20 cellular contexts compared by ENCODE assay signal in the genomic region with DNA sequence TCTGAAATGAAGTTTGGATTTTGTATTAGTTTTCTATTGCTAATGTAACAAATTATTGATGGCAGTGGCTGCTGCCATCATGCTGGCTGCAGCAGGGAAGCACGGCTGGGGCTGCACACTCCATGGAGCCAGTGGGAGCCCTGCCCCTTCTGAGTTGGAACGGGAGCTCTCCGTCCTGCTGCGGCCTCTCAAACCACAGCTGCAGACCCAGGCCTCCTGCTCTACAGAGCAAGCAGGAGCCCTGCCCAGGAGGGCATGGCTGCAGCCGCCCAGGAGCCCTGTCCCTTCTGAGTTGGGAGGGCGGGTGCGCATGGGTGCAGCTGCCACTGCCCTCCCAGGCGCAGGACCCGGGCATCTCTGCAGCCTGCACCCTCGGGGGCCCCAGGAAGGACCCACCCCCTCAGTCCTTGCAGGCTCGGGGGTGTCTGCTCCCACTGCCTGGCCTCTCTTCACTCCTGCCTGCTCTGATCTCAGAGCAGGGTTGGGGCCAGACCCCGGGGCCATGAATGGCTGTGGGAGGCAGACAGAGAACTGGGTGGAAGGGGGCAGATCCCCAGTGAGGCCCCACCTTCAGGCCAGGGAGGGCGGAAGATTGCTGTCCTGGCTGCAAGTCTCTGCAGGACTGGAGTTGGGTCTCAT. TPM values are rescaled to one million over a fixed set of nuclear protein-coding genes. Genes with fewer than 3 reads are reported as not detected.
A peak's percentile ranks its signal among the peaks of the same experiment; 100 is the strongest.
DNase-seq lines count a peak whose midpoint lies in the region; ATAC-seq and TF ChIP-seq lines count a peak whose summit lies in the region.
"Had no signal": no experiment of that assay in that cellular context is flagged by ENCODE, and none has a peak within 500 bp of the region (broad histone marks: within the 10 kb centered on the region; RNA-seq: fewer than 3 reads in every experiment).

No MANE protein-coding gene starts in this region.

- H3K4me3 ChIP-seq in right atrium auricular region (no peak overlapping the region), neuronal stem cell (ENCODE audit: low read length in 2 of 2) (no peak overlapping the region), upper lobe of right lung (no peak overlapping the region), PC-9 (no peak overlapping the region), HAP-1 (no peak overlapping the region)
- H3K4me3 ChIP-seq: BLaER1, GM23338 had no signal

- H3K18ac ChIP-seq in neuronal stem cell (ENCODE audit: low read length): peak overlapping the region; percentile 75

- H3K4me2 ChIP-seq in neuronal stem cell (ENCODE audit: insufficient read depth, low read length, poor library complexity, severe bottlenecking) (no peak overlapping the region), PC-9 (no peak overlapping the region)
- H3K4me2 ChIP-seq: BLaER1, GM23338 had no signal

- intact Hi-C loops in Right ventricle myocardium inferior (cut with DNase I): no loop called here
- intact Hi-C loops in upper lobe of right lung (cut with DNase I): no loop called here
- intact Hi-C loops in PC-9 (cut with micrococcal nuclease; ENCODE audit: unreplicated experiment): no loop called here

- H3K79me2 ChIP-seq in PC-9 (ENCODE audit: low read depth): no peaks in the 10 kb centered on the region

- H3K9me3 Mint-ChIP-seq in stimulated activated memory B cell treated with anti-CD40 and anti-IgM and Interleukin-4, amounts not matched to agents 10 μg/mL and 1 μg/mL and 100 μg/mL, for 72 hours: no peaks in the 10 kb centered on the region

- H3K27ac ChIP-seq in right atrium auricular region: no peak overlapping the region
- no peak overlapping the region for H3K27ac ChIP-seq in neuronal stem cell (replicated peaks; ENCODE audit: low read length)
- H3K27ac ChIP-seq in upper lobe of right lung: no peak overlapping the region
- H3K27ac ChIP-seq in PC-9: no peak overlapping the region
- H3K27ac ChIP-seq: 22Rv1, BLaER1, C4-2B had no signal

- H3K27me3 Mint-ChIP-seq in stimulated activated memory B cell treated with anti-CD40 and anti-IgM and Interleukin-4, amounts not matched to agents 10 μg/mL and 1 μg/mL and 100 μg/mL, for 72 hours: peaks cover 9% of the 10 kb centered on the region

- peak; percentile 53 for DNase-seq in Right ventricle myocardium inferior (ENCODE audit: missing footprints)
- no peak for DNase-seq in right atrium auricular region (ENCODE audit: low spot score)
- no peak for DNase-seq in neuronal stem cell (ENCODE audit: low spot score)
- no peak for DNase-seq in upper lobe of right lung
- no peak for DNase-seq in PC-9
- no peak for DNase-seq in HAP-1 (ENCODE audit: low spot score in 2 of 2)
- DNase-seq: Caco-2; CD4-positive, CD25-positive, alpha-beta regulatory T cell; CD8-positive, alpha-beta T cell; DMS153; DND-41; H9; HFFc6 had no signal

- peak overlapping the region; percentile 74 for H2AK5ac ChIP-seq in neuronal stem cell (ENCODE audit: low read depth, low read length)

- in situ Hi-C loops in HAP-1 (cut with MboI; ENCODE audit: low sequenced_read_pairs): no loop called here

- ATAC-seq in Right ventricle myocardium inferior (no peak), upper lobe of right lung (peak; percentile 32), GM18873 (IDR thresholded peaks at IDR 0.05; ENCODE audit: low FRiP score, unreplicated experiment) (no peak)
- ATAC-seq in stimulated activated memory B cell treated with anti-CD40 and anti-IgM and Interleukin-4, amounts not matched to agents 10 μg/mL and 1 μg/mL and 100 μg/mL, for 72 hours: peak; percentile 25
- ATAC-seq: CD8-positive, alpha-beta T cell had no signal

- POLR2A ChIA-PET in PC-9 (lab: Charles Lee; ENCODE audit: unreplicated experiment): no interaction called here

- H3K14ac ChIP-seq in neuronal stem cell (ENCODE audit: low read length): no peak overlapping the region

- H2BK12ac ChIP-seq in neuronal stem cell (ENCODE audit: low read length): no peak overlapping the region

- TF ChIP-seq CTCF in right atrium auricular region (IDR thresholded peaks at IDR 0.05) (no peak), upper lobe of right lung (IDR thresholded peaks at IDR 0.05) (no peak), PC-9 (conservative IDR thresholded peaks at IDR 0.05) (no peak)

- H4K8ac ChIP-seq in neuronal stem cell (ENCODE audit: low read depth, low read length): peak overlapping the region; percentile 23

- H3K27me3 ChIP-seq in right atrium auricular region (no peaks in the 10 kb centered on the region), neuronal stem cell (ENCODE audit: control insufficient read depth in 3 of 3, insufficient read depth in 3 of 3, low read depth in 1 of 3, low read length in 3 of 3) (peaks cover 0 to 1% (median 0%) of the 10 kb centered on the region in 3 experiments), upper lobe of right lung (no peaks in the 10 kb centered on the region), PC-9 (ENCODE audit: insufficient read depth, low read depth) (no peaks in the 10 kb centered on the region), HAP-1 (ENCODE audit: low read depth) (no peaks in the 10 kb centered on the region)
- H3K27me3 ChIP-seq: BLaER1 had no signal

- peak overlapping the region; percentile 38 for H3K4ac ChIP-seq in neuronal stem cell (ENCODE audit: low read length)

- H3K9ac ChIP-seq in neuronal stem cell (ENCODE audit: low read depth, low read length, poor library complexity): no peak overlapping the region
- H3K9ac ChIP-seq: BLaER1 had no signal

- CTCF ChIA-PET in PC-9 (lab: Charles Lee): no interaction called here

- no peaks in the 10 kb centered on the region for H4K20me1 ChIP-seq in PC-9 (ENCODE audit: insufficient read depth)
- H4K20me1 ChIP-seq: BLaER1 had no signal

- no peak overlapping the region for H3K4me3 Mint-ChIP-seq in stimulated activated memory B cell treated with anti-CD40 and anti-IgM and Interleukin-4, amounts not matched to agents 10 μg/mL and 1 μg/mL and 100 μg/mL, for 72 hours
- H3K4me3 Mint-ChIP-seq: B cell; CD4-positive, CD25-positive, alpha-beta regulatory T cell; CD8-positive, alpha-beta T cell; GM23338; H9; HFFc6 had no signal

- no peak overlapping the region for H2BK5ac ChIP-seq in neuronal stem cell (ENCODE audit: low read length)

- H3K36me3 Mint-ChIP-seq in stimulated activated memory B cell treated with anti-CD40 and anti-IgM and Interleukin-4, amounts not matched to agents 10 μg/mL and 1 μg/mL and 100 μg/mL, for 72 hours: no peaks in the 10 kb centered on the region
- H3K36me3 Mint-ChIP-seq: CD4-positive, CD25-positive, alpha-beta regulatory T cell; CD8-positive, alpha-beta T cell had no signal

- H3K23ac ChIP-seq in neuronal stem cell (ENCODE audit: low read depth, low read length, poor library complexity): peak overlapping the region; percentile 13

- H3K27ac Mint-ChIP-seq in stimulated activated memory B cell treated with anti-CD40 and anti-IgM and Interleukin-4, amounts not matched to agents 10 μg/mL and 1 μg/mL and 100 μg/mL, for 72 hours: no peak overlapping the region
- H3K27ac Mint-ChIP-seq: B cell; CD8-positive, alpha-beta T cell; GM23338; HFFc6 had no signal

- H4K91ac ChIP-seq in neuronal stem cell (ENCODE audit: low read depth, low read length, poor library complexity): no peak overlapping the region

- H3K36me3 ChIP-seq in right atrium auricular region: no peaks in the 10 kb centered on the region
- H3K36me3 ChIP-seq in neuronal stem cell (replicated peaks in 1 of 2; ENCODE audit: control insufficient read depth in 2 of 2, insufficient read depth in 2 of 2, low read length in 2 of 2): no peaks in the 10 kb centered on the region
- no peaks in the 10 kb centered on the region for H3K36me3 ChIP-seq in upper lobe of right lung
- H3K36me3 ChIP-seq in PC-9 (ENCODE audit: low read depth): no peaks in the 10 kb centered on the region
- no peaks in the 10 kb centered on the region for H3K36me3 ChIP-seq in HAP-1 (replicated peaks)
- H3K36me3 ChIP-seq: BLaER1 had no signal

- H3K9me2 ChIP-seq in PC-9 (ENCODE audit: insufficient read depth): no peaks in the 10 kb centered on the region

- H3K4me1 ChIP-seq in right atrium auricular region: no peaks in the 10 kb centered on the region
- H3K4me1 ChIP-seq in neuronal stem cell (ENCODE audit: control insufficient read depth in 2 of 2, insufficient read depth in 1 of 2, low read depth in 1 of 2, low read length in 2 of 2): peaks cover 0 to 4% of the 10 kb centered on the region in 2 donors
- no peaks in the 10 kb centered on the region for H3K4me1 ChIP-seq in upper lobe of right lung
- no peaks in the 10 kb centered on the region for H3K4me1 ChIP-seq in PC-9 (replicated peaks; ENCODE audit: insufficient read depth)
- H3K4me1 ChIP-seq in HAP-1: peaks cover 14% of the 10 kb centered on the region
- H3K4me1 ChIP-seq: BLaER1, Caco-2 had no signal

- no peaks in the 10 kb centered on the region for H3K4me1 Mint-ChIP-seq in stimulated activated memory B cell treated with anti-CD40 and anti-IgM and Interleukin-4, amounts not matched to agents 10 μg/mL and 1 μg/mL and 100 μg/mL, for 72 hours
- H3K4me1 Mint-ChIP-seq: B cell; CD4-positive, CD25-positive, alpha-beta regulatory T cell had no signal

- no TSS peak for BruUV-seq in PC-9 (replicated peaks; lab: Mats Ljungman, UMichigan)

- H3K9me3 ChIP-seq in right atrium auricular region (peaks cover 0 to 3% of the 10 kb centered on the region in 2 donors), neuronal stem cell (replicated peaks in 1 of 2; ENCODE audit: control insufficient read depth in 2 of 2, insufficient read depth in 1 of 2, low read depth in 1 of 2, low read length in 2 of 2) (no peaks in the 10 kb centered on the region), upper lobe of right lung (no peaks in the 10 kb centered on the region), PC-9 (ENCODE audit: insufficient read depth, low read depth) (no peaks in the 10 kb centered on the region), HAP-1 (no peaks in the 10 kb centered on the region; the same call in 1 of the 2 replicates)
- H3K9me3 ChIP-seq: Caco-2 had no signal

- no CpG with 5 or more reads among the region's 13 CpGs for WGBS in neuronal stem cell (ENCODE audit: extremely low coverage in 2 of 2, insufficient read length in 2 of 2, insufficient replicate concordance in 1 of 2), 2 donors

- H3F3A ChIP-seq in PC-9 (ENCODE audit: insufficient read depth, low read depth): no peaks in the 10 kb centered on the region

- H3K79me1 ChIP-seq in neuronal stem cell (ENCODE audit: low read depth, low read length): no peaks in the 10 kb centered on the region

- H2BK120ac ChIP-seq in neuronal stem cell (ENCODE audit: low read depth, low read length): no peak overlapping the region

- H2BK15ac ChIP-seq in neuronal stem cell (ENCODE audit: low read length): no peak overlapping the region

- H2AFZ ChIP-seq in neuronal stem cell (ENCODE audit: low read length) (peak overlapping the region; percentile 72), PC-9 (no peak overlapping the region)

RNA-seq across cellular contexts. Expression of a gene that starts 21.0 kb away (rescaled TPM):
- total RNA-seq in Right ventricle myocardium inferior (106 TPM), right atrium auricular region (100 to 1,000 TPM in 1 of 2 donors, 10 to 100 TPM in 1; 76.3 to 113 TPM), upper lobe of right lung (88.4 TPM), PC-9 (2021) (48.7 and 58.5 TPM in 2 replicates)
- 139 TPM for polyA plus RNA-seq in neuronal stem cell (2013, experiment 1 of 2)
- 145 TPM for polyA plus RNA-seq in neuronal stem cell (2013, experiment 2 of 2)

Comparison
In these comparisons a context has a peak if more than half of its experiments do, and no peak if none do; other contexts are left out.
1. ATAC-seq: peak in stimulated activated memory B cell treated with anti-CD40 and anti-IgM and Interleukin-4, amounts not matched to agents 10 μg/mL and 1 μg/mL and 100 μg/mL, for 72 hours (single experiment) and upper lobe of right lung (single experiment); none in Right ventricle myocardium inferior (single experiment) and GM18873 (single experiment).